Comparison of ENCODE assay signal across 11 cellular contexts in the genomic region with DNA sequence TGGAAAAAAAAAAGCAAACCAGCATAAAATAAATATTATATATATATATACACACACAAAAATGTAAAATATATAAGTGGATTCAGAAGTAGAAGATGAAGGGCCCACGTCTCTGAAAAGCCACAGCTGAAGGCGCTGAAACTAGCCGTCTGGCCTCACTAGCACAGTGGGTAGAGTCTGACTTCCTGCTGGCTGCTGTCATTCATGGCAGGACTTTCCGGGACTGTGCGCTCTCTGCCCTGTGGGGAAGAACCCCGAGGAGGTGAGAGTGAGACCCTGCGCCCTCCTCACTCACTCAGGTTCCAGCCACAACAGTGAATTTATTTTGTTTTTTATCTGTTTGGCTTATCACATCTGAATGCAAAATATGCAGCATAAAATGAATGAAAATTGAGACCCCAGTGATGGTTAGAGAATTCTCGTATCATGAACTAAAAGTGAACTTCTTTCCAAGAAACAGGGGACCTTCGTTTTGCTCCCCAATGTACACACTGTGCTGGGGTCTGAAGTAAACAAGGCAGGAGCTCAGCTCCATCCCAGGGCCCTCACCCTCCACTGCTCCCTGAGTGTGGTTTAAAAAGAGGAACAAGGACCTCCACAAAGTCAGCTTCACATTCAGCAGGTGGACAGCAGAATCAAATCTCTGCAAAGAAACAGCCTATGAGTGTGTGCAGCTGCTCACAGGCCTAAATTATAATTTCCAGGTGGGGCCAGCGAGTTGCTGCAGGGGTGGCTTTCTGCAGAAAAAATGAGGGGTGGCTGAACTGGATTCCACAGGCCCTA. TPM values are rescaled to one million over a fixed set of nuclear protein-coding genes. Genes with fewer than 3 reads are reported as not detected.
DNase-seq lines count a peak whose midpoint lies in the region; ATAC-seq and TF ChIP-seq lines count a peak whose summit lies in the region.
"Had no signal": no experiment of that assay in that cellular context is flagged by ENCODE, and none has a peak within 500 bp of the region (broad histone marks: within the 10 kb centered on the region; RNA-seq: fewer than 3 reads in every experiment).

No MANE protein-coding gene starts in this region.

- POLR2A ChIA-PET in A673 (lab: Charles Lee; ENCODE audit: low non-redundant PET), result no interaction called here

- H3K4me3 ChIP-seq in A673 (ENCODE audit: low read depth, low read length, poor library complexity, severe bottlenecking), result no peak overlapping the region
- H3K4me3 ChIP-seq: coronary artery had no signal

- no peak overlapping the region for H3K27ac Mint-ChIP-seq in effector memory CD8-positive, alpha-beta T cell

- H3K9me3 Mint-ChIP-seq in effector memory CD8-positive, alpha-beta T cell, result no peaks in the 10 kb centered on the region

- H3K27me3 Mint-ChIP-seq in effector memory CD8-positive, alpha-beta T cell, result peaks cover 7 to 14% of the 10 kb centered on the region in 2 donors

- H3K4me3 Mint-ChIP-seq in effector memory CD8-positive, alpha-beta T cell, result no peak overlapping the region

- CTCF ChIA-PET in A673 (lab: Charles Lee), result no interaction called here

- peaks cover 5% of the 10 kb centered on the region for H3K36me3 Mint-ChIP-seq in effector memory CD8-positive, alpha-beta T cell (ENCODE audit: insufficient read depth)

- ATAC-seq in GM18508 (IDR thresholded peaks at IDR 0.05; ENCODE audit: insufficient read depth, unreplicated experiment) (peak; percentile 73), GM21515 (IDR thresholded peaks at IDR 0.05; ENCODE audit: unreplicated experiment) (peak; percentile 88), HG03378 (IDR thresholded peaks at IDR 0.05; ENCODE audit: unreplicated experiment) (peak; percentile 83)
- ATAC-seq in effector memory CD8-positive, alpha-beta T cell (replicated peaks), result peak; percentile 32

- H3K4me1 Mint-ChIP-seq in effector memory CD8-positive, alpha-beta T cell (ENCODE audit: low read depth in 2 of 2), result no peaks in the 10 kb centered on the region

- intact Hi-C loops in A673 (cut with micrococcal nuclease; ENCODE audit: unreplicated experiment), result loop anchor here (5.0 kb wide), 2 partner anchors 39 to 149 kb away; partner anchors contain the start of gene RPS6KA2

- peaks cover 47% of the 10 kb centered on the region for H3K4me1 ChIP-seq in A673 (ENCODE audit: insufficient read depth, low read length, poor library complexity, severe bottlenecking)

- no peaks in the 10 kb centered on the region for H3K36me3 ChIP-seq in A673 (ENCODE audit: insufficient read depth, low read length, poor library complexity, severe bottlenecking)

- no peak for DNase-seq in effector memory CD8-positive, alpha-beta T cell
- no peak for DNase-seq in G401 (ENCODE audit: low spot score)
- DNase-seq in A673 (ENCODE audit: low spot score), result no peak
- DNase-seq in DMS79 (lab: John Stamatoyannopoulos, UW), result no peak
- DNase-seq in activated effector memory CD4-positive, alpha-beta T cell treated with Interleukin-2 at 50 U/mL for 16 hours, result no peak
- DNase-seq: left cardiac atrium, NCI-H1436 had no signal

- H3K27ac ChIP-seq in A673 (ENCODE audit: low read depth, low read length, poor library complexity, severe bottlenecking), result no peak overlapping the region
- H3K27ac ChIP-seq: coronary artery had no signal

- no peaks in the 10 kb centered on the region for H3K27me3 ChIP-seq in A673 (replicated peaks; ENCODE audit: insufficient read depth, low read depth, low read length, poor library complexity)

- in situ Hi-C loops in G401 (cut with HindIII; ENCODE audit: low sequenced_read_pairs), result no loop called here

- BruUV-seq in A673 (replicated peaks; lab: Mats Ljungman, UMichigan), result no TSS peak

- TF ChIP-seq CTCF in A673 (conservative IDR thresholded peaks at IDR 0.05; ENCODE audit: low read depth, low read length), result no peak

- H3K9me3 ChIP-seq in A673 (ENCODE audit: low read depth, low read length, poor library complexity, severe bottlenecking), result no peaks in the 10 kb centered on the region

RNA-seq across cellular contexts. Expression of gene RAMACL, which starts 1.3 kb away (rescaled TPM):
- 4.1 and 8.0 TPM in 2 replicates for total RNA-seq in G401 (2014; rRNA removed; shearing (Covaris generic))
- 0.77 and 2.2 TPM in 2 replicates for total RNA-seq in A673 (2021)

RNA-seq across cellular contexts. Expression of gene RPS6KA2, which starts 39.2 kb away (rescaled TPM):
- 3.8 and 14.7 TPM in 2 replicates for total RNA-seq in G401 (2014; rRNA removed; shearing (Covaris generic))
- 30.1 and 37.8 TPM in 2 replicates for total RNA-seq in A673 (2021)

Comparison
In these comparisons a context has a peak if more than half of its experiments do, and no peak if none do; other contexts are left out.
1. ATAC-seq: peak in every context shown above with its lines; median percentile 88 in GM21515; 83 in HG03378; 73 in GM18508; 32 in effector memory CD8-positive, alpha-beta T cell.